Comparison of ENCODE assay signal across 13 cellular contexts in the genomic region with DNA sequence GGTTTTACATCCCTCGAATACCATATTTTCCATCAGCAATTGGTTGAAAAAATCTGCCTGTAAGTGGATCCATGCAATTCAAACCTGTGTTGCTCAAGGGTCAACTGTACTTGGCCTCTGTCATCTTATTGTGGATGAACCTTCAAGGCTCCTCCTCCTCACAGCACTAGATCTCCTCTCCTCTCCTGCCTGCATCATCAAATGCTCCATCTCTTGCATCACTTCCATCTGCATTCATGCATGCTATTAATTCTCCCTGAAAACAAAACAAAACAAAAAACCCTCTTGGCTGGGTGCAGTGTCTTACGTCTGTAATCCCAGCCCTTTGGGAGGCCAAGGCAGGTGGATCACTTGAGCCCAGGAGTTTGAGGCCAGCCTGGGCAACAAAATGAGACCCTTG. TPM values are rescaled to one million over a fixed set of nuclear protein-coding genes. Genes with fewer than 3 reads are reported as not detected.
DNase-seq lines count a peak whose midpoint lies in the region; ATAC-seq and TF ChIP-seq lines count a peak whose summit lies in the region.
"Had no signal": no experiment of that assay in that cellular context is flagged by ENCODE, and none has a peak within 500 bp of the region (broad histone marks: within the 10 kb centered on the region; RNA-seq: fewer than 3 reads in every experiment).

No MANE protein-coding gene starts in this region.

- no peak overlapping the region for H3K9ac ChIP-seq in mesendoderm (ENCODE audit: low read length)

- no peak overlapping the region for H2BK120ac ChIP-seq in mesendoderm (ENCODE audit: low read depth, low read length)

- no peak overlapping the region for H2BK15ac ChIP-seq in mesendoderm (replicated peaks; ENCODE audit: low read depth)

- no peak overlapping the region for H3K27ac ChIP-seq in mesendoderm (ENCODE audit: low read depth, low read length)
- no peak overlapping the region for H3K27ac ChIP-seq in esophagus muscularis mucosa (replicated peaks in 1 of 4)
- H3K27ac ChIP-seq: upper lobe of left lung had no signal

- intact Hi-C loops in esophagus muscularis mucosa (cut with DNase I): no loop called here

- H2AK5ac ChIP-seq in mesendoderm (ENCODE audit: low read length): no peak overlapping the region

- H3K4me3 ChIP-seq in mesendoderm (ENCODE audit: low read length) (no peak overlapping the region), esophagus muscularis mucosa (no peak overlapping the region)
- H3K4me3 ChIP-seq: upper lobe of left lung had no signal

- no peak overlapping the region for H4K5ac ChIP-seq in mesendoderm (ENCODE audit: low read length)

- H3K23ac ChIP-seq in mesendoderm (ENCODE audit: low read length): no peak overlapping the region

- H3K4ac ChIP-seq in mesendoderm (ENCODE audit: low read depth, low read length): no peak overlapping the region

- no peak overlapping the region for H3K56ac ChIP-seq in mesendoderm (ENCODE audit: low read length)

- no peak overlapping the region for H4K8ac ChIP-seq in mesendoderm (ENCODE audit: low read depth, low read length)

- H3K9me3 ChIP-seq in esophagus muscularis mucosa: no peaks in the 10 kb centered on the region
- H3K9me3 ChIP-seq: upper lobe of left lung had no signal

- H3K4me2 ChIP-seq in mesendoderm (ENCODE audit: low read length): no peak overlapping the region

- no peaks in the 10 kb centered on the region for H3K27me3 ChIP-seq in mesendoderm (ENCODE audit: insufficient read depth, low read length, poor library complexity)
- H3K27me3 ChIP-seq in esophagus muscularis mucosa: peaks cover 0 to 6% (median 0%) of the 10 kb centered on the region in 4 donors
- H3K27me3 ChIP-seq: upper lobe of left lung had no signal

- DNase-seq in Caki2 (ENCODE audit: low read depth): peak; percentile 90
- DNase-seq in NCI-H226: peak; percentile 93
- peak; percentile 50 for DNase-seq in brain pericyte (ENCODE audit: low read depth, low spot score)
- peak; percentile 57 for DNase-seq in mesendoderm
- DNase-seq in esophagus muscularis mucosa (ENCODE audit: extremely low spot score): no peak
- no peak for DNase-seq in SK-N-DZ (ENCODE audit: low spot score)
- DNase-seq: activated naive CD8-positive, alpha-beta T cell treated with anti-CD3 and anti-CD28 coated beads for 36 hours; NCI-H187; SIG-M5; upper lobe of left lung had no signal

- no peaks in the 10 kb centered on the region for H3K79me2 ChIP-seq in mesendoderm (ENCODE audit: control insufficient read depth, insufficient read depth, low read length)

- ATAC-seq in HG03342 (IDR thresholded peaks at IDR 0.05; ENCODE audit: unreplicated experiment) (no peak), HG02798 (IDR thresholded peaks at IDR 0.05; ENCODE audit: poor library complexity, unreplicated experiment) (no peak)
- ATAC-seq: left lobe of liver had no signal

- H3K18ac ChIP-seq in mesendoderm (ENCODE audit: low read length): no peak overlapping the region

- in situ Hi-C loops in Caki2 (cut with HindIII; ENCODE audit: low pct_unique_long_range_greater_than_20kb, low sequenced_read_pairs): no loop called here

- no peaks in the 10 kb centered on the region for H3K79me1 ChIP-seq in mesendoderm (ENCODE audit: low read length)

- H3K4me1 ChIP-seq in mesendoderm (ENCODE audit: control insufficient read depth, low read depth, low read length): no peaks in the 10 kb centered on the region
- H3K4me1 ChIP-seq in esophagus muscularis mucosa: peaks cover 0 to 14% (median 6%) of the 10 kb centered on the region in 4 donors
- H3K4me1 ChIP-seq: upper lobe of left lung had no signal

- H2BK5ac ChIP-seq in mesendoderm (ENCODE audit: low read length): no peak overlapping the region

- no peak for TF ChIP-seq EP300 in esophagus muscularis mucosa (IDR thresholded peaks at IDR 0.05)

- H3K36me3 ChIP-seq in mesendoderm (ENCODE audit: control insufficient read depth, insufficient read depth, low read length) (no peaks in the 10 kb centered on the region), esophagus muscularis mucosa (no peaks in the 10 kb centered on the region)
- H3K36me3 ChIP-seq: upper lobe of left lung had no signal

- WGBS in mesendoderm (ENCODE audit: extremely low coverage, insufficient coverage, low lambda C conversion rate): no CpG with 5 or more reads among the region's 2 CpGs
- whole genome bisulfite sequencing in esophagus muscularis mucosa: 76% methylated on average over 2 of the region's 2 CpGs

- TF ChIP-seq POLR2A in esophagus muscularis mucosa (IDR thresholded peaks at IDR 0.05; ENCODE audit: low read depth): no peak

- TF ChIP-seq CTCF in esophagus muscularis mucosa (IDR thresholded peaks at IDR 0.05): no peak

RNA-seq across cellular contexts. Expression of gene BCL2L10, which starts 10.1 kb away (rescaled TPM):
- total RNA-seq in Caki2 (2014; rRNA removed; shearing (Covaris generic); ENCODE audit: low replicate concordance): not detected in 2 replicates
- polyA plus RNA-seq in mesendoderm (2013, experiment 1 of 2): 0.49 TPM
- polyA plus RNA-seq in mesendoderm (2013, experiment 2 of 2): 0.46 TPM
- total RNA-seq in esophagus muscularis mucosa: under 1 TPM in 1 of 4 donors, not detected in 3; 0.71 TPM
- polyA plus RNA-seq in SK-N-DZ (2014; cell fraction: cytosol; rRNA removed): 0.18 and 0.27 TPM in 2 replicates
- polyA plus RNA-seq in SK-N-DZ (2014; cell fraction: nucleus; rRNA removed): 2.7 TPM in 1 of 2 replicates, not detected in the other
- total RNA-seq: activated naive CD8-positive, alpha-beta T cell treated with anti-CD3 and anti-CD28 coated beads for 36 hours had no signal

Comparison
In these comparisons a context has a peak if more than half of its experiments do, and no peak if none do; other contexts are left out.
1. DNase-seq: peak in Caki2 (single experiment), NCI-H226 (single experiment), brain pericyte (single experiment) and mesendoderm (single experiment); none in esophagus muscularis mucosa (single experiment) and SK-N-DZ (single experiment).